9 cellular contexts compared by ENCODE assay signal in genomic region chr20:64038252-64038578, GRCh38. TPM values are rescaled to one million over a fixed set of nuclear protein-coding genes. Genes with fewer than 3 reads are reported as not detected.
DNase-seq lines count a peak whose midpoint lies in the region; ATAC-seq, FAIRE-seq and TF ChIP-seq lines count a peak whose summit lies in the region.
"Had no signal": no experiment of that assay in that cellular context is flagged by ENCODE, and none has a peak within 500 bp of the region (broad histone marks: within the 10 kb centered on the region; RNA-seq: fewer than 3 reads in every experiment).

No MANE protein-coding gene starts in this region.

- TF ChIP-seq CTCF in GM06990 (IDR thresholded peaks at IDR 0.05; ENCODE audit: insufficient read depth, low read length, poor library complexity, severe bottlenecking): no peak
- peak; percentile 17; the same call in 1 of the 2 replicates for TF ChIP-seq CTCF in LNCaP clone FGC (IDR thresholded peaks at IDR 0.05; ENCODE audit: control insufficient read depth, extremely low read depth, insufficient read depth)
- no peak for TF ChIP-seq CTCF in suprapubic skin (IDR thresholded peaks at IDR 0.05)
- no peak for TF ChIP-seq CTCF in kidney (IDR thresholded peaks at IDR 0.05; ENCODE audit: borderline replicate concordance, extremely low read depth, insufficient read depth)

- WGBS in suprapubic skin: 0% methylated on average over 3 of the region's 31 CpGs

- H3K4me3 ChIP-seq in GM06990 (replicated peaks; ENCODE audit: low read depth, low read length) (peak overlapping the region; percentile 66), LNCaP clone FGC (ENCODE audit: low read depth, low read length) (no peak overlapping the region), suprapubic skin (peak overlapping the region; percentile 56), kidney (ENCODE audit: low read length in 2 of 2) (no peak overlapping the region)

- ATAC-seq in GM21423 (IDR thresholded peaks at IDR 0.05; ENCODE audit: unreplicated experiment) (peak; percentile 21), esophagus mucosa (peak; percentile 52), HG02973 (IDR thresholded peaks at IDR 0.05; ENCODE audit: unreplicated experiment) (no peak)

- intact Hi-C loops in kidney (cut with DNase I): no loop called here

- H3K9ac ChIP-seq in kidney (ENCODE audit: low read length in 2 of 2): no peak overlapping the region

- H3K27ac ChIP-seq in suprapubic skin (no peak overlapping the region), kidney (ENCODE audit: low read depth in 2 of 2, low read length in 2 of 2) (no peak overlapping the region)

- no peak for TF ChIP-seq POLR2A in suprapubic skin (IDR thresholded peaks at IDR 0.05)

- no peak for TF ChIP-seq EP300 in suprapubic skin (IDR thresholded peaks at IDR 0.05)

- DNase-seq in GM06990 (ENCODE audit: extremely low read depth, insufficient read length) (no peak), LNCaP clone FGC (ENCODE audit: low read depth) (no peak), suprapubic skin (ENCODE audit: low spot score in 2 of 2) (no peak), T1000 (lab: John Stamatoyannopoulos, UW) (no peak), kidney (no peak)

- no peak for FAIRE-seq in kidney (lab: Jason Lieb, UNC)
- FAIRE-seq: endometrium had no signal

- no peaks in the 10 kb centered on the region for H3K27me3 ChIP-seq in GM06990 (replicated peaks; ENCODE audit: control insufficient read depth, insufficient read depth, low read length)
- peaks cover 36% of the 10 kb centered on the region for H3K27me3 ChIP-seq in suprapubic skin

- no peaks in the 10 kb centered on the region for H3K9me3 ChIP-seq in suprapubic skin
- H3K9me3 ChIP-seq in kidney (ENCODE audit: control insufficient read depth in 1 of 2, low read length in 2 of 2): no peaks in the 10 kb centered on the region

- H3K36me3 ChIP-seq in GM06990 (ENCODE audit: control insufficient read depth, insufficient read depth, low read length) (peaks cover 3% of the 10 kb centered on the region), suprapubic skin (peaks cover 14% of the 10 kb centered on the region), kidney (ENCODE audit: control insufficient read depth in 1 of 2, insufficient read depth in 2 of 2, low read length in 2 of 2) (peaks cover 0 to 4% of the 10 kb centered on the region in 2 donors)

- H3K4me1 ChIP-seq in suprapubic skin (peaks cover 47% of the 10 kb centered on the region), kidney (ENCODE audit: control insufficient read depth in 1 of 2, insufficient read depth in 1 of 2, low read depth in 1 of 2, low read length in 2 of 2) (peaks cover 0 to 14% of the 10 kb centered on the region in 2 donors)

RNA-seq across cellular contexts. Expression of gene C20orf204, which starts 2.2 kb away (rescaled TPM):
- total RNA-seq in esophagus mucosa (0.88 TPM), suprapubic skin (1 to 10 TPM; 1.1 to 5.1 (median 1.8) TPM), kidney (2.4 TPM)
- polyA plus RNA-seq in kidney (ENCODE audit: insufficient read depth, low read depth, low replicate concordance): 0.75 TPM

RNA-seq across cellular contexts. Expression of gene SOX18, which starts 11.2 kb away (rescaled TPM):
- total RNA-seq in esophagus mucosa (5.4 TPM), suprapubic skin (1 to 10 TPM in 3 of 4 donors, under 1 TPM in 1; 0.79 to 8.7 (median 3.3) TPM), kidney (56.7 TPM)
- 36.5 TPM for polyA plus RNA-seq in kidney (ENCODE audit: insufficient read depth, low read depth, low replicate concordance)

RNA-seq across cellular contexts. Expression of gene TCEA2, which starts 24.8 kb away (rescaled TPM):
- 6.8 TPM for total RNA-seq in esophagus mucosa
- 10 to 100 TPM in 3 of 4 donors, 1 to 10 TPM in 1; 8.6 to 27.9 (median 13.2) TPM for total RNA-seq in suprapubic skin
- 53.8 TPM for total RNA-seq in kidney
- polyA plus RNA-seq in kidney (ENCODE audit: insufficient read depth, low read depth, low replicate concordance): 90.9 TPM

RNA-seq across cellular contexts. Expression of gene RGS19, which starts 41.1 kb away (rescaled TPM):
- total RNA-seq in esophagus mucosa (6.1 TPM), suprapubic skin (10 to 100 TPM; 14.8 to 18.4 (median 16.2) TPM), kidney (20.2 TPM)
- 6.8 TPM for polyA plus RNA-seq in kidney (ENCODE audit: insufficient read depth, low read depth, low replicate concordance)

RNA-seq across cellular contexts. Expression of gene OPRL1, which starts 41.7 kb away (rescaled TPM):
- 0.12 TPM for total RNA-seq in esophagus mucosa
- total RNA-seq in suprapubic skin: under 1 TPM; 0.45 to 0.68 (median 0.52) TPM
- 1.2 TPM for total RNA-seq in kidney
- polyA plus RNA-seq in kidney (ENCODE audit: insufficient read depth, low read depth, low replicate concordance): 0.39 TPM

Comparison
In these comparisons a context has a peak if more than half of its experiments do, and no peak if none do; other contexts are left out.
1. H3K4me3 ChIP-seq: peak in GM06990 (single experiment) and suprapubic skin (single experiment); none in LNCaP clone FGC (single experiment) and kidney (0 of 2).